10 cellular contexts compared by ENCODE assay signal in genomic region chr22:42294034-42294985, GRCh38. TPM values are rescaled to one million over a fixed set of nuclear protein-coding genes. Genes with fewer than 3 reads are reported as not detected.
DNase-seq lines count a peak whose midpoint lies in the region; ATAC-seq, FAIRE-seq and TF ChIP-seq lines count a peak whose summit lies in the region.
"Had no signal": no experiment of that assay in that cellular context is flagged by ENCODE, and none has a peak within 500 bp of the region (broad histone marks: within the 10 kb centered on the region; RNA-seq: fewer than 3 reads in every experiment).

No MANE protein-coding gene starts in this region.

- TF ChIP-seq POLR2A in K562 (conservative IDR thresholded peaks at IDR 0.05) = no peak
- TF ChIP-seq POLR2A in tibial nerve (IDR thresholded peaks at IDR 0.05) = no peak

- H2AK5ac ChIP-seq in mesendoderm (ENCODE audit: low read length) = no peak overlapping the region

- peaks cover 4 to 13% (median 11%) of the 10 kb centered on the region in 3 donors for H3K27me3 Mint-ChIP-seq in CD14-positive monocyte (ENCODE audit: low read depth in 3 of 3)
- H3K27me3 Mint-ChIP-seq: stimulated activated naive CD8-positive, alpha-beta T cell treated with anti-CD3 and anti-CD28 coated beads, Interleukin-15, Interleukin-2, amounts not matched to agents 100 ng/mL and 50 ng/mL, for 24 hours had no signal

- H3K4me1 Mint-ChIP-seq in CD14-positive monocyte = peaks cover 27% of the 10 kb centered on the region

- H3K4me3 Mint-ChIP-seq in CD14-positive monocyte = no peak overlapping the region
- H3K4me3 Mint-ChIP-seq: stimulated activated naive CD8-positive, alpha-beta T cell treated with anti-CD3 and anti-CD28 coated beads, Interleukin-15, Interleukin-2, amounts not matched to agents 100 ng/mL and 50 ng/mL, for 24 hours had no signal

- H3K27me3 ChIP-seq in K562 (ENCODE audit: control insufficient read depth in 2 of 2, insufficient read depth in 2 of 2, low read length in 2 of 2) (no peaks in the 10 kb centered on the region), mesendoderm (ENCODE audit: insufficient read depth, low read length, poor library complexity) (no peaks in the 10 kb centered on the region), tibial nerve (no peaks in the 10 kb centered on the region)

- H3K9me3 Mint-ChIP-seq in CD14-positive monocyte = no peaks in the 10 kb centered on the region
- H3K9me3 Mint-ChIP-seq: stimulated activated naive CD8-positive, alpha-beta T cell treated with anti-CD3 and anti-CD28 coated beads, Interleukin-15, Interleukin-2, amounts not matched to agents 100 ng/mL and 50 ng/mL, for 24 hours had no signal

- H3K18ac ChIP-seq in mesendoderm (ENCODE audit: low read length) = no peak overlapping the region

- peak; percentile 45 for DNase-seq in DMS53 (lab: John Stamatoyannopoulos, UW)
- no peak for DNase-seq in DMS53 treated with DMSO at 0.1 percent for 48 hours (lab: John Stamatoyannopoulos, UW; ENCODE audit: unreplicated experiment)
- peak; percentile 31 for DNase-seq in NCI-H2081 treated with DMSO at 0.1 percent for 48 hours (lab: John Stamatoyannopoulos, UW)
- DNase-seq in K562 (ENCODE audit: extremely low read depth in 1 of 4, low spot score in 3 of 4) = peak; percentile 50 to 69 (median 61)
- DNase-seq in mesendoderm = peak; percentile 89
- no peak for DNase-seq in tibial nerve (ENCODE audit: low spot score in 2 of 2)
- no peak for DNase-seq in CD14-positive monocyte (ENCODE audit: low spot score)
- DNase-seq in midbrain (lab: John Stamatoyannopoulos, UW) = no peak

- H3K4me1 ChIP-seq in K562 (replicated peaks in 1 of 2; ENCODE audit: control insufficient read depth in 2 of 2, insufficient read depth in 2 of 2, low read length in 2 of 2) = peaks cover 1 to 35% of the 10 kb centered on the region in 2 experiments; a peak in 3 of 5 replicates
- H3K4me1 ChIP-seq in mesendoderm (ENCODE audit: control insufficient read depth, low read depth, low read length) = peaks cover 5% of the 10 kb centered on the region
- peaks cover 0 to 31% (median 15%) of the 10 kb centered on the region in 4 donors for H3K4me1 ChIP-seq in tibial nerve

- H3K56ac ChIP-seq in mesendoderm (ENCODE audit: low read length) = no peak overlapping the region

- H4K5ac ChIP-seq in mesendoderm (ENCODE audit: low read length) = no peak overlapping the region

- POLR2A ChIA-PET in K562 (lab: Yijun Ruan, JAX) = interaction anchor here (0.6 kb wide), 1 partner anchor 339 kb away, joined by 3 read pairs; no protein-coding TSS in a partner anchor

- FAIRE-seq in K562 (lab: Jason Lieb, UNC) = no peak
- FAIRE-seq: A204.1 had no signal

- no TSS peak for BruUV-seq in K562 (replicated peaks; lab: Mats Ljungman, UMichigan)

- in situ Hi-C loops in K562 (cut with MboI) = no loop called here

- peak; percentile 89 for ATAC-seq in K562

- intact Hi-C loops in K562 (cut with micrococcal nuclease) = no loop called here
- intact Hi-C loops in CD14-positive monocyte (cut with micrococcal nuclease) = no loop called here

- TF ChIP-seq CTCF in K562 (IDR thresholded peaks at IDR 0.05 in 2 of 3, conservative IDR thresholded peaks at IDR 0.05 in 1 of 3; ENCODE audit: insufficient read depth in 2 of 3, low read depth in 1 of 3, low read length in 3 of 3) (no peak), tibial nerve (IDR thresholded peaks at IDR 0.05) (no peak), CD14-positive monocyte (IDR thresholded peaks at IDR 0.05) (no peak)

- no peak overlapping the region for H2BK5ac ChIP-seq in mesendoderm (ENCODE audit: low read length)

- no peaks in the 10 kb centered on the region for H3K36me3 Mint-ChIP-seq in CD14-positive monocyte

- no peaks in the 10 kb centered on the region for H3K79me1 ChIP-seq in mesendoderm (ENCODE audit: low read length)

- no peaks in the 10 kb centered on the region for H3K36me3 ChIP-seq in K562 (ENCODE audit: control insufficient read depth, insufficient read depth, low read length)
- no peaks in the 10 kb centered on the region for H3K36me3 ChIP-seq in mesendoderm (ENCODE audit: control insufficient read depth, insufficient read depth, low read length)
- no peaks in the 10 kb centered on the region for H3K36me3 ChIP-seq in tibial nerve

- no peak overlapping the region for H3K23ac ChIP-seq in mesendoderm (ENCODE audit: low read length)

- no peak overlapping the region for H2AFZ ChIP-seq in K562 (ENCODE audit: low read depth, low read length)

- no peaks in the 10 kb centered on the region for H3K9me1 ChIP-seq in K562 (ENCODE audit: control insufficient read depth, insufficient read depth, low read length)

- H3K9me3 ChIP-seq in K562 (replicated peaks; ENCODE audit: control insufficient read depth, insufficient read depth, low read depth, low read length) (no peaks in the 10 kb centered on the region), tibial nerve (no peaks in the 10 kb centered on the region)

- H3K27ac Mint-ChIP-seq in CD14-positive monocyte = no peak overlapping the region
- H3K27ac Mint-ChIP-seq: stimulated activated naive CD8-positive, alpha-beta T cell treated with anti-CD3 and anti-CD28 coated beads, Interleukin-15, Interleukin-2, amounts not matched to agents 100 ng/mL and 50 ng/mL, for 24 hours had no signal

- no peak overlapping the region for H3K4me2 ChIP-seq in K562 (ENCODE audit: insufficient read depth, low read length)
- no peak overlapping the region for H3K4me2 ChIP-seq in mesendoderm (ENCODE audit: low read length)

- no peak overlapping the region for H4K8ac ChIP-seq in mesendoderm (ENCODE audit: low read depth, low read length)

- no peak overlapping the region for H2BK120ac ChIP-seq in mesendoderm (ENCODE audit: low read depth, low read length)

- no peak overlapping the region for H3K27ac ChIP-seq in K562 (ENCODE audit: extremely low read depth, low read depth, low read length)
- no peak overlapping the region for H3K27ac ChIP-seq in mesendoderm (ENCODE audit: low read depth, low read length)
- H3K27ac ChIP-seq in tibial nerve = no peak overlapping the region

- TF ChIP-seq EP300 in K562 (IDR thresholded peaks at IDR 0.05; ENCODE audit: low read length) = no peak
- no peak for TF ChIP-seq EP300 in tibial nerve (IDR thresholded peaks at IDR 0.05)

- H3K4ac ChIP-seq in mesendoderm (ENCODE audit: low read depth, low read length) = no peak overlapping the region

- no peaks in the 10 kb centered on the region for H4K20me1 ChIP-seq in K562 (replicated peaks; ENCODE audit: control insufficient read depth, insufficient read depth, low read length)

- no peak for TF ChIP-seq RAD21 in K562 (CRISPR knock-in tag; conservative IDR thresholded peaks at IDR 0.05 in 1 of 2, IDR thresholded peaks at IDR 0.05 in 1 of 2)

- CTCF ChIA-PET in K562 (lab: Yijun Ruan, JAX; ENCODE audit: low intra/inter-chr PET ratio) = no interaction called here

- H2BK15ac ChIP-seq in mesendoderm (replicated peaks; ENCODE audit: low read depth) = no peak overlapping the region

- WGBS in K562 (ENCODE audit: insufficient coverage, low coverage, missing lambda C conversion rate) = 27% methylated on average over 8 of the region's 22 CpGs
- no CpG with 5 or more reads among the region's 22 CpGs for WGBS in mesendoderm (ENCODE audit: extremely low coverage, insufficient coverage, low lambda C conversion rate)
- WGBS in tibial nerve, 2 donors = 48 to 54% methylated on average over 19 to 22 of the region's 22 CpGs

- H3K9ac ChIP-seq in K562 (ENCODE audit: insufficient read depth in 1 of 2, low read depth in 2 of 2, low read length in 2 of 2) (no peak overlapping the region), mesendoderm (ENCODE audit: low read length) (no peak overlapping the region)

- H3K4me3 ChIP-seq in K562 (no peak overlapping the region), mesendoderm (ENCODE audit: low read length) (no peak overlapping the region), tibial nerve (no peak overlapping the region)

- H3K79me2 ChIP-seq in K562 (ENCODE audit: control insufficient read depth, insufficient read depth, low read length) (no peaks in the 10 kb centered on the region), mesendoderm (ENCODE audit: control insufficient read depth, insufficient read depth, low read length) (no peaks in the 10 kb centered on the region)

RNA-seq across cellular contexts. Expression of gene TCF20, which starts 23.9 kb away (rescaled TPM):
- 51.3 and 53.3 TPM in 2 replicates for total RNA-seq in K562 (2011; cell fraction: chromatin; rRNA removed; ENCODE audit: low replicate concordance)
- 28.7 and 31.3 TPM in 2 replicates for total RNA-seq in K562 (2011; cell fraction: nucleolus; rRNA removed)
- total RNA-seq in K562 (2011; cell fraction: nucleoplasm; rRNA removed) = 20.4 and 27.4 TPM in 2 replicates
- total RNA-seq in K562 (2014; rRNA removed) (22.5 and 26.7 TPM in 2 replicates), K562 (2014; rRNA removed; fragmentation: Illumina TruSeq; extraction: Trizol) (17.5 and 17.6 TPM in 2 replicates), K562 (2015; rRNA removed; fragmentation: Illumina TruSeq; extraction: Trizol) (19.0 TPM in 2 replicates), K562 (2021) (37.5 and 43.6 TPM in 2 replicates), tibial nerve (10 to 100 TPM; 17.4 to 28.8 (median 24.7) TPM)
- polyA plus RNA-seq in K562 (2011; rRNA removed) (12.9 and 13.5 TPM in 2 replicates), K562 (2014; fragmentation: Illumina TruSeq; extraction: Trizol) (15.9 and 18.6 TPM in 2 replicates), K562 (2014; fragmentation: Nextera tagmentation; extraction: Ambion mirVana) (under 1 TPM; 0.35 to 0.44 TPM), K562 (2014; rRNA removed) (12.9 and 13.3 TPM in 2 replicates), CD14-positive monocyte (under 1 TPM; 0.67 to 0.99 TPM)
- polyA plus RNA-seq in K562 (2011; cell fraction: cytosol; rRNA removed) = 11.1 and 12.3 TPM in 2 replicates
- 10.2 and 12.3 TPM in 2 replicates for polyA plus RNA-seq in K562 (2011; cell fraction: nucleus; rRNA removed)
- polyA plus RNA-seq in K562 (2012) = 10.1 and 12.6 TPM in 2 replicates
- polyA minus RNA-seq in K562 (2011; rRNA and poly(A)+ RNA removed) = 38.3 and 38.9 TPM in 2 replicates
- 21.9 and 23.8 TPM in 2 replicates for polyA minus RNA-seq in K562 (2011; cell fraction: cytosol; rRNA and poly(A)+ RNA removed)
- polyA minus RNA-seq in K562 (2011; cell fraction: nucleus; rRNA and poly(A)+ RNA removed) = 10.5 and 15.9 TPM in 2 replicates
- 28.5 TPM for polyA plus RNA-seq in mesendoderm (2013, experiment 1 of 2)
- polyA plus RNA-seq in mesendoderm (2013, experiment 2 of 2) = 28.6 TPM

Comparison
In these comparisons a context has a peak if more than half of its experiments do, and no peak if none do; other contexts are left out.
1. DNase-seq: peak in DMS53 (single experiment), NCI-H2081 treated with DMSO at 0.1 percent for 48 hours (single experiment), K562 (4 of 4) and mesendoderm (single experiment); none in DMS53 treated with DMSO at 0.1 percent for 48 hours (single experiment), tibial nerve (0 of 2), CD14-positive monocyte (single experiment) and midbrain (single experiment).